In the genomic region with DNA sequence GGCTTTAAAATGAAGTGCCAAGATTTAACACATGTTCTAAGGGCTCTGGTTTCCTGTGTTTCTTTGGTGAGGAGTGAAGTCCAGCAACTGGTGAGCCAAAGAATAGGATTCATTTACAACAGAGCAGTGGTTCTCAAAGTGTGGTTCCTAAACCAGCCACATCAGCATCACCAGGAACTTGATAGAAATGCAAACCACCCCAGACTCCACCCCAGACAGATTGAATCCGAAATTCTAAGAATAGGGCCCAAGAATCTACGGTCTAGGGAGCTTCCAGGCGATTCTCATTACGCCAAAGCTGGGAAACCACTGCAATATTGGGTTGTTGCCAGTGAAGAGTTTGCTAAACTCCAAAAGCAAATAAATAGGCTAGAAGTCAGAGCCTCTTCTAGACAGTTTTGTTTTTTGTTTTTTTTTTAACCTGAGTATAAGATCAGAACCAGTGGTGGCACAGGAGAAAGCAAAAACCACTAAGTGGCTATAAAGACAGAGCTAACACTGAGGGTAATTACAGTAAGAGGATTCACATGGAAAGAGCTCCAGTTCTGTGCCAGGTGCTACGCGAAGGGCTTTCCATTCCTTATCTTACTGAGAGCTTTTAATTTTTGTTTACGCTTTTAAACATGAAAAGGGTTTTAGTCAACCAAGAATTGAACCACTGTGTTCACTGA, we compare ENCODE assay signal across 11 cellular contexts. TPM values are rescaled to one million over a fixed set of nuclear protein-coding genes. Genes with fewer than 3 reads are reported as not detected.
A peak's percentile ranks its signal among the peaks of the same experiment; 100 is the strongest.
DNase-seq lines count a peak whose midpoint lies in the region; FAIRE-seq and TF ChIP-seq lines count a peak whose summit lies in the region.
"Had no signal": no experiment of that assay in that cellular context is flagged by ENCODE, and none has a peak within 500 bp of the region (broad histone marks: within the 10 kb centered on the region; RNA-seq: fewer than 3 reads in every experiment).

No MANE protein-coding gene starts in this region.

- H3K4me1 ChIP-seq in ascending aorta, result peaks cover 5 to 53% of the 10 kb centered on the region in 2 donors
- peaks cover 8 to 20% of the 10 kb centered on the region in 2 donors for H3K4me1 ChIP-seq in kidney (ENCODE audit: control insufficient read depth in 1 of 2, insufficient read depth in 1 of 2, low read depth in 1 of 2, low read length in 2 of 2)
- no peaks in the 10 kb centered on the region for H3K4me1 ChIP-seq in OCI-LY7 (ENCODE audit: insufficient read depth, low read length, poor library complexity, severe bottlenecking)

- peak overlapping the region; percentile 88 to 89 for H3K27ac ChIP-seq in ascending aorta
- peak overlapping the region; percentile 36 to 82 for H3K27ac ChIP-seq in kidney (ENCODE audit: low read depth in 2 of 2, low read length in 2 of 2)
- peak overlapping the region; percentile 74 for H3K27ac ChIP-seq in temporal lobe (ENCODE audit: low read depth, low read length)
- no peak overlapping the region for H3K27ac ChIP-seq in OCI-LY7 (ENCODE audit: low read depth, low read length, poor library complexity, severe bottlenecking)

- no peak overlapping the region for H3K4me2 ChIP-seq in OCI-LY7 (ENCODE audit: low read length)

- H4K20me1 ChIP-seq in OCI-LY7 (ENCODE audit: insufficient read depth, low read length), result no peaks in the 10 kb centered on the region

- no peaks in the 10 kb centered on the region for H3K9me2 ChIP-seq in OCI-LY7 (ENCODE audit: insufficient read depth, low read length)

- H3K27me3 ChIP-seq in ascending aorta, result no peaks in the 10 kb centered on the region

- H2AFZ ChIP-seq in OCI-LY7 (ENCODE audit: low read length), result no peak overlapping the region

- no TSS peak for BruUV-seq in OCI-LY7 (replicated peaks; lab: Mats Ljungman, UMichigan)

- intact Hi-C loops in ascending aorta (cut with DNase I), result loop anchor here (2.0 to 5.0 kb wide), 4 partner anchors 30 to 170 kb away; a partner anchor contains a TSS
- intact Hi-C loops in kidney (cut with DNase I), result no loop called here
- intact Hi-C loops in OCI-LY7 (cut with micrococcal nuclease; ENCODE audit: unreplicated experiment), result no loop called here

- H3K4me3 ChIP-seq in ascending aorta, result peak overlapping the region; percentile 12 to 18
- no peak overlapping the region for H3K4me3 ChIP-seq in kidney (ENCODE audit: low read length in 2 of 2)
- no peak overlapping the region for H3K4me3 ChIP-seq in OCI-LY7 (ENCODE audit: low read depth, low read length, poor library complexity, severe bottlenecking)
- H3K4me3 ChIP-seq: GM12878 had no signal

- H3K9ac ChIP-seq in kidney (ENCODE audit: low read length in 2 of 2), result no peak overlapping the region

- H3K36me3 ChIP-seq in ascending aorta, result no peaks in the 10 kb centered on the region
- H3K36me3 ChIP-seq in kidney (ENCODE audit: control insufficient read depth in 1 of 2, insufficient read depth in 2 of 2, low read length in 2 of 2), result no peaks in the 10 kb centered on the region
- H3K36me3 ChIP-seq in OCI-LY7 (ENCODE audit: insufficient read depth, low read length), result no peaks in the 10 kb centered on the region

- no peaks in the 10 kb centered on the region for H3K9me3 ChIP-seq in ascending aorta
- no peaks in the 10 kb centered on the region for H3K9me3 ChIP-seq in kidney (ENCODE audit: control insufficient read depth in 1 of 2, low read length in 2 of 2)
- H3K9me3 ChIP-seq in OCI-LY7 (ENCODE audit: low read length), result no peaks in the 10 kb centered on the region

- H3K79me2 ChIP-seq in OCI-LY7 (ENCODE audit: insufficient read depth, low read depth, low read length), result no peaks in the 10 kb centered on the region

- no peak for FAIRE-seq in kidney (lab: Jason Lieb, UNC)
- FAIRE-seq: GM12878 had no signal

- CTCF ChIA-PET in OCI-LY7 (lab: Charles Lee; ENCODE audit: unreplicated experiment), result no interaction called here

- POLR2A ChIA-PET in OCI-LY7 (lab: Charles Lee), result interaction anchor here (0.7 kb wide), 1 partner anchor 26 kb away, joined by 4 read pairs; no protein-coding TSS in a partner anchor

- no peak for TF ChIP-seq CTCF in ascending aorta (IDR thresholded peaks at IDR 0.05)
- TF ChIP-seq CTCF in kidney (IDR thresholded peaks at IDR 0.05; ENCODE audit: borderline replicate concordance, extremely low read depth, insufficient read depth), result no peak
- no peak for TF ChIP-seq CTCF in OCI-LY7 (conservative IDR thresholded peaks at IDR 0.05; ENCODE audit: low read length)

- DNase-seq in LHCN-M2 (ENCODE audit: low read depth) (peak; percentile 71), ascending aorta (ENCODE audit: low spot score in 2 of 2) (peak in 1 of 2 donors; percentile 75), kidney (no peak), OCI-LY7 (ENCODE audit: low spot score) (no peak), NAMALWA (ENCODE audit: low spot score) (no peak), NCI-H1930 (lab: John Stamatoyannopoulos, UW) (no peak)
- DNase-seq in activated effector memory CD4-positive, alpha-beta T cell treated with anti-CD3 and anti-CD28 coated beads, Interleukin-2, amount 50 U/mL, for 16 hours, result no peak
- DNase-seq: activated naive CD8-positive, alpha-beta T cell treated with anti-CD3 and anti-CD28 coated beads, Interleukin-2, amount 10 ng/mL, durations not matched to agents 7 days and 5 days; stimulated activated CD8-positive, alpha-beta memory T cell treated with anti-CD3 and anti-CD28 coated beads, Interleukin-4, amount 100 ng/mL, for 48 hours had no signal

RNA-seq across cellular contexts. Expression of a gene that starts 42.5 kb away (rescaled TPM):
- not detected in 2 replicates for total RNA-seq in LHCN-M2 (2014; rRNA removed)
- polyA plus RNA-seq in LHCN-M2 (2012), result not detected
- total RNA-seq in ascending aorta, result 90.3 TPM
- 22.3 TPM for total RNA-seq in kidney
- 3.9 TPM for polyA plus RNA-seq in kidney (ENCODE audit: insufficient read depth, low read depth, low replicate concordance)
- 0.25 TPM for total RNA-seq in temporal lobe
- total RNA-seq in OCI-LY7 (2014; rRNA removed; shearing (Covaris generic)), result not detected in 2 replicates
- not detected in 2 replicates for total RNA-seq in OCI-LY7 (2022)
- total RNA-seq: activated naive CD8-positive, alpha-beta T cell treated with anti-CD3 and anti-CD28 coated beads, Interleukin-2, amount 10 ng/mL, durations not matched to agents 7 days and 5 days; GM12878 had no signal
- polyA plus RNA-seq: GM12878 had no signal

RNA-seq across cellular contexts. Expression of a gene that starts 51.9 kb away (rescaled TPM):
- total RNA-seq in LHCN-M2 (2014; rRNA removed), result not detected in 2 replicates
- 0.11 TPM for polyA plus RNA-seq in LHCN-M2 (2012)
- total RNA-seq in ascending aorta, result 6.0 TPM
- 19.3 TPM for total RNA-seq in kidney
- polyA plus RNA-seq in kidney (ENCODE audit: insufficient read depth, low read depth, low replicate concordance), result 7.7 TPM
- total RNA-seq in temporal lobe, result 0.49 TPM
- not detected in 2 replicates for total RNA-seq in OCI-LY7 (2014; rRNA removed; shearing (Covaris generic))
- not detected in 2 replicates for total RNA-seq in OCI-LY7 (2022)
- total RNA-seq: activated naive CD8-positive, alpha-beta T cell treated with anti-CD3 and anti-CD28 coated beads, Interleukin-2, amount 10 ng/mL, durations not matched to agents 7 days and 5 days had no signal

Comparison
In these comparisons a context has a peak if more than half of its experiments do, and no peak if none do; other contexts are left out.
1. H3K4me3 ChIP-seq: peak in ascending aorta (2 of 2); none in kidney (0 of 2) and OCI-LY7 (single experiment).
2. RNA of a gene that starts 42.5 kb away (total RNA-seq): 90.3 TPM in ascending aorta (single experiment) and 22.3 TPM in kidney (single experiment); 0.25 TPM in temporal lobe (single experiment), not detected in OCI-LY7 and not detected in LHCN-M2; every median in the first group is over 10 times any median in the second.